Comparison of ENCODE assay signal across 29 cellular contexts in genomic region chr1:56854521-56855099, GRCh38. TPM values are rescaled to one million over a fixed set of nuclear protein-coding genes. Genes with fewer than 3 reads are reported as not detected.
"Had no signal": no experiment of that assay in that cellular context is flagged by ENCODE, and none has a peak within 500 bp of the region (broad histone marks: within the 10 kb centered on the region; RNA-seq: fewer than 3 reads in every experiment).

Gene C8A, plus strand, starts transcription at chr1:56854797. Its CDS starts 105 bp downstream, at chr1:56854902.

- ATAC-seq: gastrocnemius medialis; mucosa of descending colon; naive thymus-derived CD4-positive, alpha-beta T cell; sciatic nerve; stimulated activated memory B cell treated with anti-CD40 and anti-IgM and Interleukin-4, amounts not matched to agents 10 μg/mL and 1 μg/mL and 100 μg/mL, for 72 hours; stimulated activated naive CD8-positive, alpha-beta T cell treated with anti-CD3 and anti-CD28 coated beads, Interleukin-15, Interleukin-2, amounts not matched to agents 100 U/mL and 50 U/mL, for 24 hours had no signal

- H3K4me1 ChIP-seq: gastrocnemius medialis, testis, tibial artery, upper lobe of left lung had no signal

- DNase-seq: cerebellar nuclear complex; cortex of kidney; effector CD4-positive, alpha-beta T cell; foreskin fibroblast; gastrocnemius medialis; head of caudate nucleus; mesenchymal stem cell; mucosa of descending colon; naive thymus-derived CD4-positive, alpha-beta T cell; nephron progenitor cell; occipital lobe; ovary; stimulated activated CD4-positive, alpha-beta T cell treated with anti-CD3 and anti-CD28 coated beads, Interleukin-4, amount 100 ng/mL, for 4 hours; stimulated activated naive CD8-positive, alpha-beta T cell treated with anti-CD3 and anti-CD28 coated beads, Interleukin-15, Interleukin-2, amounts not matched to agents 100 U/mL and 50 U/mL, for 24 hours; substantia nigra; testis; tibial artery; upper lobe of left lung had no signal

- H3K27me3 ChIP-seq: gastrocnemius medialis, ovary, testis, tibial artery, upper lobe of left lung had no signal

- H3K27ac ChIP-seq: gastrocnemius medialis, ovary, testis, tibial artery, upper lobe of left lung had no signal

- FAIRE-seq: keratinocyte, urothelium cell line had no signal

- H3K9me3 ChIP-seq: gastrocnemius medialis, mucosa of descending colon, ovary, testis, tibial artery, upper lobe of left lung had no signal

- H3K36me3 ChIP-seq: gastrocnemius medialis, ovary, tibial artery, upper lobe of left lung had no signal

- H3K4me3 ChIP-seq: gastrocnemius medialis, mucosa of descending colon, ovary, testis, tibial artery, upper lobe of left lung had no signal

RNA-seq across cellular contexts. Expression of gene C8A, which starts in this region (rescaled TPM):
- total RNA-seq: dermis microvascular lymphatic vessel endothelial cell; glomerular endothelial cell; lower leg skin; lung microvascular endothelial cell; mesothelial cell of epicardium; mucosa of descending colon; naive thymus-derived CD4-positive, alpha-beta T cell; occipital lobe; posterior vena cava; sciatic nerve; testis had no signal
- polyA plus RNA-seq: esophagus; keratinocyte; naive thymus-derived CD4-positive, alpha-beta T cell; ovary had no signal
